Comparison of ENCODE assay signal across 15 cellular contexts in genomic region chr19:29660835-29661234, GRCh38. TPM values are rescaled to one million over a fixed set of nuclear protein-coding genes. Genes with fewer than 3 reads are reported as not detected.
DNase-seq lines count a peak whose midpoint lies in the region.
"Had no signal": no experiment of that assay in that cellular context is flagged by ENCODE, and none has a peak within 500 bp of the region (broad histone marks: within the 10 kb centered on the region; RNA-seq: fewer than 3 reads in every experiment).

No MANE protein-coding gene starts in this region.

- no peaks in the 10 kb centered on the region for H3K27me3 Mint-ChIP-seq in activated T-cell treated with anti-CD3 and anti-CD28 coated beads, Interleukin-2, amount 50 U/mL, for 24 hours

- no peaks in the 10 kb centered on the region for H3K9me3 ChIP-seq in trophoblast cell (ENCODE audit: insufficient read depth, low read depth, low read length)
- H3K9me3 ChIP-seq: pancreas, suprapubic skin had no signal

- peaks cover 1% of the 10 kb centered on the region for H3K36me3 Mint-ChIP-seq in activated T-cell treated with anti-CD3 and anti-CD28 coated beads, Interleukin-2, amount 50 U/mL, for 24 hours (ENCODE audit: low read depth)

- H2BK12ac ChIP-seq in trophoblast cell (ENCODE audit: low read length): no peak overlapping the region

- DNase-seq in NCI-H146 (lab: John Stamatoyannopoulos, UW) (peak; percentile 34), NCI-H146 treated with DMSO at 0.1 percent for 48 hours (lab: John Stamatoyannopoulos, UW; ENCODE audit: unreplicated experiment) (no peak), iris pigment epithelial cell (ENCODE audit: low read depth) (peak; percentile 15), DMS79 treated with DMSO at 0.1 percent for 48 hours (lab: John Stamatoyannopoulos, UW) (no peak), trophoblast cell (no peak), NCI-H69 (lab: John Stamatoyannopoulos, UW) (no peak)
- DNase-seq in activated T-cell treated with anti-CD3 and anti-CD28 coated beads, Interleukin-2, amount 50 U/mL, for 24 hours: peak; percentile 63
- DNase-seq in stimulated activated naive CD4-positive, alpha-beta T cell treated with Interleukin-2 at 50 U/mL for 16 hours (lab: John Stamatoyannopoulos, UW): peak; percentile 30
- DNase-seq: amniotic stem cell, HCEC 1CT, NCI-H2081 had no signal

- H4K8ac ChIP-seq in trophoblast cell (ENCODE audit: low read depth, low read length): no peak overlapping the region

- H3K23ac ChIP-seq in trophoblast cell (ENCODE audit: low read length): no peak overlapping the region

- no peak overlapping the region for H3K9ac ChIP-seq in trophoblast cell (ENCODE audit: low read length)

- peaks cover 23 to 24% of the 10 kb centered on the region in 2 experiments for H3K4me1 ChIP-seq in trophoblast cell (ENCODE audit: control insufficient read depth in 1 of 2, insufficient read depth in 2 of 2, low read length in 2 of 2)

- no peak overlapping the region for H2AFZ ChIP-seq in trophoblast cell (ENCODE audit: insufficient read depth, low read length, poor library complexity)

- no peak overlapping the region for H3K4me3 ChIP-seq in trophoblast cell (ENCODE audit: low read depth, low read length)
- H3K4me3 ChIP-seq: pancreas, suprapubic skin had no signal

- H3K79me1 ChIP-seq in trophoblast cell (ENCODE audit: low read length): peaks cover 17% of the 10 kb centered on the region

- H3K27ac Mint-ChIP-seq in activated T-cell treated with anti-CD3 and anti-CD28 coated beads, Interleukin-2, amount 50 U/mL, for 24 hours: peak overlapping the region; percentile 85

- H3K36me3 ChIP-seq in trophoblast cell (ENCODE audit: control insufficient read depth in 1 of 2, insufficient read depth in 2 of 2, low read length in 2 of 2): no peaks in the 10 kb centered on the region
- H3K36me3 ChIP-seq: pancreas, suprapubic skin had no signal

- no peak overlapping the region for H4K12ac ChIP-seq in trophoblast cell (ENCODE audit: low read depth, low read length)

- WGBS in trophoblast cell (ENCODE audit: extremely low coverage, insufficient coverage, insufficient read length): no CpG with 5 or more reads among the region's 10 CpGs

- H3K27ac ChIP-seq in trophoblast cell (ENCODE audit: low read depth, low read length): no peak overlapping the region
- H3K27ac ChIP-seq: 22Rv1 had no signal

- H2BK120ac ChIP-seq in trophoblast cell (ENCODE audit: insufficient read depth, low read length, poor library complexity): no peak overlapping the region

- H3K14ac ChIP-seq in trophoblast cell (ENCODE audit: low read length): no peak overlapping the region

- no peak overlapping the region for H4K91ac ChIP-seq in trophoblast cell (ENCODE audit: low read depth, low read length)

- no peak overlapping the region for H3K4ac ChIP-seq in trophoblast cell (ENCODE audit: low read depth, low read length)

- H3K4me1 Mint-ChIP-seq in activated T-cell treated with anti-CD3 and anti-CD28 coated beads, Interleukin-2, amount 50 U/mL, for 24 hours (ENCODE audit: low read depth): peaks cover 45% of the 10 kb centered on the region

- no peaks in the 10 kb centered on the region for H3K9me3 Mint-ChIP-seq in activated T-cell treated with anti-CD3 and anti-CD28 coated beads, Interleukin-2, amount 50 U/mL, for 24 hours
- H3K9me3 Mint-ChIP-seq: CD4-positive, CD25-positive, alpha-beta regulatory T cell had no signal

- no peak overlapping the region for H3K4me2 ChIP-seq in trophoblast cell (ENCODE audit: low read length)

- peaks cover 5% of the 10 kb centered on the region for H3K79me2 ChIP-seq in trophoblast cell (ENCODE audit: control insufficient read depth, insufficient read depth, low read length, poor library complexity)

- no peak overlapping the region for H2AK5ac ChIP-seq in trophoblast cell (ENCODE audit: low read length)

- H3K18ac ChIP-seq in trophoblast cell (ENCODE audit: low read length): no peak overlapping the region

- H3K27me3 ChIP-seq in trophoblast cell (ENCODE audit: insufficient read depth, low read length): no peaks in the 10 kb centered on the region
- H3K27me3 ChIP-seq: pancreas, suprapubic skin had no signal

- no peak overlapping the region for H3K4me3 Mint-ChIP-seq in activated T-cell treated with anti-CD3 and anti-CD28 coated beads, Interleukin-2, amount 50 U/mL, for 24 hours

- H2BK5ac ChIP-seq in trophoblast cell (ENCODE audit: low read depth, low read length, poor library complexity): no peak overlapping the region

RNA-seq across cellular contexts. Expression of gene PLEKHF1, which starts 4.4 kb away (rescaled TPM):
- polyA plus RNA-seq in trophoblast cell (2013): 37.2 and 41.2 TPM in 2 replicates

RNA-seq across cellular contexts. Expression of gene C19orf12, which starts 54.2 kb away (rescaled TPM):
- polyA plus RNA-seq in trophoblast cell (2013): 17.9 and 18.2 TPM in 2 replicates

RNA-seq across cellular contexts. Expression of gene POP4, which starts 54.8 kb away (rescaled TPM):
- 76.3 and 81.4 TPM in 2 replicates for polyA plus RNA-seq in trophoblast cell (2013)

Comparison
In these comparisons a context has a peak if more than half of its experiments do, and no peak if none do; other contexts are left out.
1. DNase-seq: peak in NCI-H146 (single experiment), activated T-cell treated with anti-CD3 and anti-CD28 coated beads, Interleukin-2, amount 50 U/mL, for 24 hours (single experiment), iris pigment epithelial cell (single experiment) and stimulated activated naive CD4-positive, alpha-beta T cell treated with Interleukin-2 at 50 U/mL for 16 hours (single experiment); none in NCI-H146 treated with DMSO at 0.1 percent for 48 hours (single experiment), DMS79 treated with DMSO at 0.1 percent for 48 hours (single experiment), trophoblast cell (0 of 2) and NCI-H69 (single experiment).